In the genomic region with DNA sequence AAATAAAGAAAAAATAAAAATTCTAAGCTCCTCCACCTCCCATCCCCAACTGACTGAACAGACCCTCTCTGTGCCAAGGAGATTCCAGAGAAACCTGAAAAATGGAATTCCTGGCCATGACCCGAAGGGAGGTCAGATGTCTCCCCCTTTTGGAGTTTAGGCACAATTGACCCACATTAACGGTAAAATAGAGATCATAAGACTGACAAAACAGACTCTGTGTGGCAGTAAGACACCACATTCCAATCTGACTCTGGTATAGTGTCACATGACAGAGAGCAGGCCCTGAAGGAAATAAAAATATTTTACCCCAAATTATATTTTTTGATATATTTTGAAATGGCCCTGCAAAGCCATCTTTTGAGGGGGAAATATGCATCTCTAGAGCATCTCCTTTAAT, we compare ENCODE assay signal across 1 cellular context.
TF ChIP-seq lines count a peak whose summit lies in the region.

No MANE protein-coding gene starts in this region.

TF ChIP-seq in GM12878, 131 proteins besides CTCF, POLR2A, EP300 and RAD21:
- TF ChIP-seq, protein P1, sequence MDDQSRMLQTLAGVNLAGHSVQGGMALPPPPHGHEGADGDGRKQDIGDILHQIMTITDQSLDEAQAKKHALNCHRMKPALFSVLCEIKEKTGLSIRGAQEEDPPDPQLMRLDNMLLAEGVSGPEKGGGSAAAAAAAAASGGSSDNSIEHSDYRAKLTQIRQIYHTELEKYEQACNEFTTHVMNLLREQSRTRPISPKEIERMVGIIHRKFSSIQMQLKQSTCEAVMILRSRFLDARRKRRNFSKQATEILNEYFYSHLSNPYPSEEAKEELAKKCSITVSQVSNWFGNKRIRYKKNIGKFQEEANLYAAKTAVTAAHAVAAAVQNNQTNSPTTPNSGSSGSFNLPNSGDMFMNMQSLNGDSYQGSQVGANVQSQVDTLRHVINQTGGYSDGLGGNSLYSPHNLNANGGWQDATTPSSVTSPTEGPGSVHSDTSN (IDR thresholded peaks at IDR 0.05; ENCODE audit: insufficient replicate concordance, low read depth, low read length) = no peak
- TF ChIP-seq, protein P2, sequence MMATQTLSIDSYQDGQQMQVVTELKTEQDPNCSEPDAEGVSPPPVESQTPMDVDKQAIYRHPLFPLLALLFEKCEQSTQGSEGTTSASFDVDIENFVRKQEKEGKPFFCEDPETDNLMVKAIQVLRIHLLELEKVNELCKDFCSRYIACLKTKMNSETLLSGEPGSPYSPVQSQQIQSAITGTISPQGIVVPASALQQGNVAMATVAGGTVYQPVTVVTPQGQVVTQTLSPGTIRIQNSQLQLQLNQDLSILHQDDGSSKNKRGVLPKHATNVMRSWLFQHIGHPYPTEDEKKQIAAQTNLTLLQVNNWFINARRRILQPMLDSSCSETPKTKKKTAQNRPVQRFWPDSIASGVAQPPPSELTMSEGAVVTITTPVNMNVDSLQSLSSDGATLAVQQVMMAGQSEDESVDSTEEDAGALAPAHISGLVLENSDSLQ (IDR thresholded peaks at IDR 0.05) = no peak
- TF ChIP-seq ASH2L (IDR thresholded peaks at IDR 0.05; ENCODE audit: borderline replicate concordance, low read depth) (no peak), IKZF1 (conservative IDR thresholded peaks at IDR 0.05) (no peak), STAT1 (conservative IDR thresholded peaks at IDR 0.05) (no peak), RBBP5 (conservative IDR thresholded peaks at IDR 0.05) (no peak), TARDBP (IDR thresholded peaks at IDR 0.05; ENCODE audit: borderline replicate concordance) (no peak)
- TF ChIP-seq, protein P3, sequence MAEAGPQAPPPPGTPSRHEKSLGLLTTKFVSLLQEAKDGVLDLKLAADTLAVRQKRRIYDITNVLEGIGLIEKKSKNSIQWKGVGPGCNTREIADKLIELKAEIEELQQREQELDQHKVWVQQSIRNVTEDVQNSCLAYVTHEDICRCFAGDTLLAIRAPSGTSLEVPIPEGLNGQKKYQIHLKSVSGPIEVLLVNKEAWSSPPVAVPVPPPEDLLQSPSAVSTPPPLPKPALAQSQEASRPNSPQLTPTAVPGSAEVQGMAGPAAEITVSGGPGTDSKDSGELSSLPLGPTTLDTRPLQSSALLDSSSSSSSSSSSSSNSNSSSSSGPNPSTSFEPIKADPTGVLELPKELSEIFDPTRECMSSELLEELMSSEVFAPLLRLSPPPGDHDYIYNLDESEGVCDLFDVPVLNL (IDR thresholded peaks at IDR 0.05; ENCODE audit: low read depth, low read length) = no peak
